In genomic region chr10:89745903-89746302, GRCh38 we compare ENCODE assay signal across 23 cellular contexts. TPM values are rescaled to one million over a fixed set of nuclear protein-coding genes. Genes with fewer than 3 reads are reported as not detected.
DNase-seq lines count a peak whose midpoint lies in the region; ATAC-seq and TF ChIP-seq lines count a peak whose summit lies in the region.
"Had no signal": no experiment of that assay in that cellular context is flagged by ENCODE, and none has a peak within 500 bp of the region (broad histone marks: within the 10 kb centered on the region; RNA-seq: fewer than 3 reads in every experiment).

No MANE protein-coding gene starts in this region.

- no peak overlapping the region for H3K4me3 Mint-ChIP-seq in activated CD4-positive, alpha-beta T cell treated with anti-CD3 and anti-CD28 coated beads, Interleukin-2, amount 10 ng/mL, durations not matched to agents 7 days and 5 days
- no peak overlapping the region for H3K4me3 Mint-ChIP-seq in chondrocyte (ENCODE audit: unreplicated experiment)
- H3K4me3 Mint-ChIP-seq: CD8-positive, alpha-beta T cell had no signal

- H3K4ac ChIP-seq in mesendoderm (ENCODE audit: low read depth, low read length), result no peak overlapping the region

- no CpG with 5 or more reads among the region's 7 CpGs for WGBS in mesendoderm (ENCODE audit: extremely low coverage, insufficient coverage, low lambda C conversion rate)

- H3K27me3 ChIP-seq in mesendoderm (ENCODE audit: insufficient read depth, low read length, poor library complexity), result no peaks in the 10 kb centered on the region

- H3K27ac ChIP-seq in mesendoderm (ENCODE audit: low read depth, low read length), result no peak overlapping the region

- peak overlapping the region; percentile 62 for H3K27ac Mint-ChIP-seq in activated CD4-positive, alpha-beta T cell treated with anti-CD3 and anti-CD28 coated beads, Interleukin-2, amount 10 ng/mL, durations not matched to agents 7 days and 5 days
- no peak overlapping the region for H3K27ac Mint-ChIP-seq in chondrocyte (ENCODE audit: unreplicated experiment)
- H3K27ac Mint-ChIP-seq: CD8-positive, alpha-beta T cell had no signal

- H3K4me2 ChIP-seq in mesendoderm (ENCODE audit: low read length), result no peak overlapping the region

- H3K4me3 ChIP-seq in NB4 (ENCODE audit: low read depth, low read length) (no peak overlapping the region), mesendoderm (ENCODE audit: low read length) (no peak overlapping the region)
- H3K4me3 ChIP-seq: HAP-1 had no signal

- H4K8ac ChIP-seq in mesendoderm (ENCODE audit: low read depth, low read length), result no peak overlapping the region

- no peaks in the 10 kb centered on the region for H3K9me3 Mint-ChIP-seq in activated CD4-positive, alpha-beta T cell treated with anti-CD3 and anti-CD28 coated beads, Interleukin-2, amount 10 ng/mL, durations not matched to agents 7 days and 5 days
- H3K9me3 Mint-ChIP-seq in chondrocyte (ENCODE audit: low read depth), result no peaks in the 10 kb centered on the region
- H3K9me3 Mint-ChIP-seq: CD8-positive, alpha-beta T cell had no signal

- H2BK5ac ChIP-seq in mesendoderm (ENCODE audit: low read length), result no peak overlapping the region

- no peak overlapping the region for H2BK15ac ChIP-seq in mesendoderm (replicated peaks; ENCODE audit: low read depth)

- H3K56ac ChIP-seq in mesendoderm (ENCODE audit: low read length), result no peak overlapping the region

- H2BK120ac ChIP-seq in mesendoderm (ENCODE audit: low read depth, low read length), result no peak overlapping the region

- no peak for ATAC-seq in GM18520 (IDR thresholded peaks at IDR 0.05; ENCODE audit: unreplicated experiment)
- ATAC-seq in HG02610 (IDR thresholded peaks at IDR 0.05; ENCODE audit: unreplicated experiment), result no peak
- ATAC-seq: CD8-positive, alpha-beta T cell had no signal

- H3K79me2 ChIP-seq in mesendoderm (ENCODE audit: control insufficient read depth, insufficient read depth, low read length), result no peaks in the 10 kb centered on the region

- H3K79me1 ChIP-seq in mesendoderm (ENCODE audit: low read length), result no peaks in the 10 kb centered on the region

- no peak for TF ChIP-seq POLR2A in NB4 (IDR thresholded peaks at IDR 0.05; ENCODE audit: extremely low read depth, insufficient read length)

- TF ChIP-seq CTCF in NB4 (IDR thresholded peaks at IDR 0.05; ENCODE audit: low read depth, low read length), result no peak
- no peak for TF ChIP-seq CTCF in chondrocyte (IDR thresholded peaks at IDR 0.05)

- CTCF ChIA-PET in activated CD4-positive, alpha-beta T cell treated with anti-CD3 and anti-CD28 coated beads, Interleukin-2, amount 10 ng/mL, durations not matched to agents 7 days and 5 days (lab: Charles Lee), result interaction anchor here (1.0 to 2.1 kb wide), 2 partner anchors 17 to 18 kb away, joined by 3 to 5 read pairs; no protein-coding TSS in a partner anchor

- H3K36me3 Mint-ChIP-seq in activated CD4-positive, alpha-beta T cell treated with anti-CD3 and anti-CD28 coated beads, Interleukin-2, amount 10 ng/mL, durations not matched to agents 7 days and 5 days (ENCODE audit: low read depth), result peaks cover 37% of the 10 kb centered on the region
- H3K36me3 Mint-ChIP-seq in chondrocyte (ENCODE audit: low read depth), result peaks cover 3% of the 10 kb centered on the region

- no peaks in the 10 kb centered on the region for H3K4me1 ChIP-seq in mesendoderm (ENCODE audit: control insufficient read depth, low read depth, low read length)
- H3K4me1 ChIP-seq: HAP-1 had no signal

- H3K18ac ChIP-seq in mesendoderm (ENCODE audit: low read length), result no peak overlapping the region

- no peak overlapping the region for H3K9ac ChIP-seq in mesendoderm (ENCODE audit: low read length)

- peaks cover 2% of the 10 kb centered on the region for H3K36me3 ChIP-seq in mesendoderm (ENCODE audit: control insufficient read depth, insufficient read depth, low read length)

- H3K23ac ChIP-seq in mesendoderm (ENCODE audit: low read length), result no peak overlapping the region

- peaks cover 14% of the 10 kb centered on the region for H3K4me1 Mint-ChIP-seq in activated CD4-positive, alpha-beta T cell treated with anti-CD3 and anti-CD28 coated beads, Interleukin-2, amount 10 ng/mL, durations not matched to agents 7 days and 5 days
- peaks cover 4% of the 10 kb centered on the region for H3K4me1 Mint-ChIP-seq in chondrocyte (ENCODE audit: low read depth)

- no peak overlapping the region for H4K5ac ChIP-seq in mesendoderm (ENCODE audit: low read length)

- H3K27me3 Mint-ChIP-seq in activated CD4-positive, alpha-beta T cell treated with anti-CD3 and anti-CD28 coated beads, Interleukin-2, amount 10 ng/mL, durations not matched to agents 7 days and 5 days, result no peaks in the 10 kb centered on the region
- no peaks in the 10 kb centered on the region for H3K27me3 Mint-ChIP-seq in chondrocyte (ENCODE audit: low read depth)

- H2AK5ac ChIP-seq in mesendoderm (ENCODE audit: low read length), result no peak overlapping the region

- no peak for DNase-seq in activated CD4-positive, alpha-beta T cell treated with anti-CD3 and anti-CD28 coated beads, Interleukin-2, amount 10 ng/mL, durations not matched to agents 7 days and 5 days
- DNase-seq in activated CD4-positive, alpha-beta T cell treated with anti-CD3 and anti-CD28 coated beads, Interleukin-2, amount 50 U/mL, for 4 hours, result no peak
- DNase-seq in NB4 (ENCODE audit: low read depth) (peak; percentile 4), chondrocyte (ENCODE audit: low spot score) (peak; percentile 30), mesendoderm (peak; percentile 20), middle frontal gyrus (ENCODE audit: extremely low spot score, low spot score) (no peak)
- DNase-seq: 8988T; AML-193; C1 segment of cervical spinal cord; CD8-positive, alpha-beta T cell; DND-41; KG1; NCI-H1092 treated with DMSO at 0.1 percent for 48 hours; NCI-H1436 treated with DMSO at 0.1 percent for 48 hours; NCI-H2029; NCI-H2227 treated with DMSO at 0.1 percent for 48 hours; NCI-H510A treated with DMSO at 0.1 percent for 48 hours; NCI-H774; OCI-M1; SHP77 had no signal

- POLR2A ChIA-PET in activated CD4-positive, alpha-beta T cell treated with anti-CD3 and anti-CD28 coated beads, Interleukin-2, amount 10 ng/mL, durations not matched to agents 7 days and 5 days (lab: Charles Lee), result interaction anchor here (0.5 kb wide), 1 partner anchor 16 kb away, joined by 4 read pairs; no protein-coding TSS in a partner anchor

RNA-seq across cellular contexts. Expression of gene KIF20B, which starts 44.5 kb away (rescaled TPM):
- 10 to 100 TPM; 66.4 to 85.7 TPM for total RNA-seq in activated CD4-positive, alpha-beta T cell treated with anti-CD3 and anti-CD28 coated beads, Interleukin-2, amount 10 ng/mL, durations not matched to agents 7 days and 5 days
- 6.6 to 10.1 TPM (median 7.2 TPM) in 3 replicates for total RNA-seq in chondrocyte
- polyA plus RNA-seq in mesendoderm (2013, experiment 1 of 2), result 41.6 TPM
- polyA plus RNA-seq in mesendoderm (2013, experiment 2 of 2), result 39.8 TPM

Comparison
In these comparisons a context has a peak if more than half of its experiments do, and no peak if none do; other contexts are left out.
1. DNase-seq: peak in NB4 (single experiment), chondrocyte (single experiment) and mesendoderm (single experiment); none in activated CD4-positive, alpha-beta T cell treated with anti-CD3 and anti-CD28 coated beads, Interleukin-2, amount 10 ng/mL, durations not matched to agents 7 days and 5 days (single experiment), activated CD4-positive, alpha-beta T cell treated with anti-CD3 and anti-CD28 coated beads, Interleukin-2, amount 50 U/mL, for 4 hours (0 of 2) and middle frontal gyrus (single experiment).